9 cellular contexts compared by ENCODE assay signal in genomic region chr9:136304456-136304855, GRCh38. TPM values are rescaled to one million over a fixed set of nuclear protein-coding genes. Genes with fewer than 3 reads are reported as not detected.
"Had no signal": no experiment of that assay in that cellular context is flagged by ENCODE, and none has a peak within 500 bp of the region (broad histone marks: within the 10 kb centered on the region; RNA-seq: fewer than 3 reads in every experiment).

No MANE protein-coding gene starts in this region.

- DNase-seq: GM23248, GOT3, H7, IMR-90, KG1 had no signal

- ATAC-seq: HCT116 had no signal

- H3K9ac ChIP-seq: GM23248 had no signal

- H3K36me3 ChIP-seq: HAP-1 had no signal

- H3K4me1 ChIP-seq: HAP-1 had no signal

- H3K27ac ChIP-seq: GM23248 had no signal

- H3K4me3 ChIP-seq: GM23248, HAP-1, K562 had no signal

- H2AFZ ChIP-seq: GM23248 had no signal

RNA-seq across cellular contexts. Expression of gene CCDC187, which starts 0.6 kb away (rescaled TPM):
- total RNA-seq: GM23248, H4, H7, IMR-90, K562 had no signal
- polyA plus RNA-seq: GM23248, IMR-90, K562 had no signal
